Comparison of ENCODE assay signal across 1 cellular context in genomic region chr3:129603561-129603942, GRCh38.
TF ChIP-seq lines count a peak whose summit lies in the region.

No MANE protein-coding gene starts in this region.

TF ChIP-seq in GM23338, 12 proteins besides CTCF, POLR2A, EP300 and RAD21 (continued from another document):
- TF ChIP-seq ZNF462 (CRISPR knock-in tag; IDR thresholded peaks at IDR 0.05) = no peak
- no peak for TF ChIP-seq CREB1 (CRISPR knock-in tag; IDR thresholded peaks at IDR 0.05; ENCODE audit: low read depth)
- no peak for TF ChIP-seq ETS1 (IDR thresholded peaks at IDR 0.05)
- TF ChIP-seq REST (IDR thresholded peaks at IDR 0.05; ENCODE audit: unreplicated experiment) = no peak
- TF ChIP-seq ZNF114 (CRISPR knock-in tag; IDR thresholded peaks at IDR 0.05) = no peak
